ENCODE assay signal across 8 cellular contexts in the genomic region with DNA sequence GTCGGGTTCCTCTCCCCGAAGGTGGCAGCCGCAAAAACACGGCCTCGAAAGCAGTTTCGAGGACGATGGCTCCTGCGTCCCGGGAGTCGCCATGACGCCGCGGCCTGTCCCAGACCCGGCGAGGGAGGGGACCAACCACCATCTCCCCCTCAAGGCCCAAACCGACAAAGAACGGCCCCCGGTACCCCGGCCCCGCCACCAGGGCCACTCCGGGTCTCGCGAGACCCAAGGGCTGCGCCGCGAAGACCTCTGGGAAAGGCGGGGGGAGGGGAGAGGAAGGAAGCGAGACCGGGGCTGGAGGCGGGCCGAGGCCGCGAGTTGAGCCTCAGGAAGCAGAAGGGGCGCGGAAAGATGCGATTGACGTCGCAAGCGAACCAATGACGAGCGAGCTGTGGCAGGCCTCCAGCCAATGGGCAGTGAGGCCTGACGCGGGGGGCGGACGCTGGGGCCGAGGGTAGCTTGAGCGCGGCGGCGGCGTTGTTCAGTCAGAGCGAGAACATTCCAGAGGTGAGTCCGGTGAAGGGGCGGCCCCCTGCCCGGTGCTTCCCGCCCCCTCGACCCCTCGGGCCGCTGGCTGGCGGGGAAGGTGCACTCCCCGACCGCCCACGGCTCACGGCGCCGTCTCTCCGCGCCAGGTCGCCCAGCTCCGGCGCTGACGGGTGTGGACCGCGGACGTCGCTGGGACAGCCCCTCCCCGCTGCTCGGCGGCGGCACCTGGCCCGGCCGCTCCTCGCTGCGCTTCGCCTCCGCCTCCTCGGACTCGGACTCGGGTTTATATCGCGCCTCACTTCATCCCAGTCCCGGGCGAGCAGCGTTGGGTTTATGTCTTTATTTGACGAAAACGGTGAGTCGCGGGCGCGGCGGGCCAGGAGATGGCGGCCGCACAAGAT. TPM values are rescaled to one million over a fixed set of nuclear protein-coding genes. Genes with fewer than 3 reads are reported as not detected.
DNase-seq lines count a peak whose midpoint lies in the region; ATAC-seq and TF ChIP-seq lines count a peak whose summit lies in the region.

A gene (plus strand): TSS at position 484 of the 890 bp plus-strand sequence. CDS start 1,624 bp downstream, outside the sequence.

- TF ChIP-seq CTCF in GM12874 (IDR thresholded peaks at IDR 0.05; ENCODE audit: insufficient read depth, low read depth, low read length) = 0 out of 2 replicates have a peak, but pooled peaks have one; percentile 9
- peak; percentile 26 for TF ChIP-seq CTCF in parathyroid adenoma (IDR thresholded peaks at IDR 0.05)
- TF ChIP-seq CTCF in tibial nerve (IDR thresholded peaks at IDR 0.05) = peak in 3 of 5 experiments; percentile 26 to 91 (median 87)

- TF ChIP-seq EP300 in tibial nerve (IDR thresholded peaks at IDR 0.05) = peak; percentile 88 to 100

- 1% methylated on average over 55 to 68 of the region's 103 CpGs for WGBS in tibial nerve, 2 donors

- intact Hi-C loops in Right ventricle myocardium superior (cut with DNase I) = no loop called here

- H3K27ac ChIP-seq in parathyroid adenoma (peak within 1 kb of the TSS; percentile 100), tibial nerve (peak within 1 kb of the TSS; percentile 99 to 100 (median 100))

- H2AFZ ChIP-seq in parathyroid adenoma = peak within 1 kb of the TSS; percentile 99

- H3K36me3 Mint-ChIP-seq in activated naive CD8-positive, alpha-beta T cell treated with anti-CD3 and anti-CD28 coated beads, Interleukin-2, amount 50 U/mL, for 24 hours (ENCODE audit: low read depth) = peaks cover 43% of the 10 kb centered on the region

- peaks cover 27% of the 10 kb centered on the region for H3K79me2 ChIP-seq in parathyroid adenoma

- peak within 1 kb of the TSS; percentile 96 for H3K27ac Mint-ChIP-seq in activated naive CD8-positive, alpha-beta T cell treated with anti-CD3 and anti-CD28 coated beads, Interleukin-2, amount 50 U/mL, for 24 hours

- peak; percentile 94 to 99 for TF ChIP-seq POLR2A in tibial nerve (IDR thresholded peaks at IDR 0.05)

- ATAC-seq in HG02763 (IDR thresholded peaks at IDR 0.05; ENCODE audit: unreplicated experiment) = peak; percentile 88
- peak; percentile 93 for ATAC-seq in activated naive CD8-positive, alpha-beta T cell treated with anti-CD3 and anti-CD28 coated beads, Interleukin-2, amount 50 U/mL, for 24 hours
- ATAC-seq in Right ventricle myocardium superior (ENCODE audit: poor library complexity) = peak; percentile 96

- peak; percentile 92 for DNase-seq in NCI-H1417 treated with DMSO at 0.1 percent for 48 hours (lab: John Stamatoyannopoulos, UW)
- peak; percentile 99 for DNase-seq in SW480 (ENCODE audit: low spot score)
- DNase-seq in activated naive CD8-positive, alpha-beta T cell treated with anti-CD3 and anti-CD28 coated beads, Interleukin-2, amount 50 U/mL, for 24 hours = peak; percentile 98
- DNase-seq in Right ventricle myocardium superior = peak; percentile 99
- peak; percentile 99 for DNase-seq in tibial nerve (ENCODE audit: low spot score in 2 of 2)

- H3K4me1 ChIP-seq in parathyroid adenoma (peaks cover 14% of the 10 kb centered on the region), tibial nerve (peaks cover 0 to 43% (median 22%) of the 10 kb centered on the region in 4 donors)

- H3K27me3 Mint-ChIP-seq in activated naive CD8-positive, alpha-beta T cell treated with anti-CD3 and anti-CD28 coated beads, Interleukin-2, amount 50 U/mL, for 24 hours = no peaks in the 10 kb centered on the region

- no peaks in the 10 kb centered on the region for H3K9me3 Mint-ChIP-seq in activated naive CD8-positive, alpha-beta T cell treated with anti-CD3 and anti-CD28 coated beads, Interleukin-2, amount 50 U/mL, for 24 hours

- peak within 1 kb of the TSS; percentile 99 for H3K4me3 ChIP-seq in parathyroid adenoma (ENCODE audit: low read depth, low read length)
- peak within 1 kb of the TSS; percentile 83 to 100 (median 96) for H3K4me3 ChIP-seq in tibial nerve

- H3K4me1 Mint-ChIP-seq in activated naive CD8-positive, alpha-beta T cell treated with anti-CD3 and anti-CD28 coated beads, Interleukin-2, amount 50 U/mL, for 24 hours = peaks cover 57% of the 10 kb centered on the region

- no peaks in the 10 kb centered on the region for H3K36me3 ChIP-seq in parathyroid adenoma (ENCODE audit: control insufficient read depth, insufficient read depth, low read length)
- peaks cover 3 to 38% (median 30%) of the 10 kb centered on the region in 3 donors for H3K36me3 ChIP-seq in tibial nerve

- peak within 1 kb of the TSS; percentile 77 for H3K4me2 ChIP-seq in parathyroid adenoma (ENCODE audit: low read length)

- peak within 1 kb of the TSS; percentile 100 for H3K9ac ChIP-seq in parathyroid adenoma

- H3K4me3 Mint-ChIP-seq in activated naive CD8-positive, alpha-beta T cell treated with anti-CD3 and anti-CD28 coated beads, Interleukin-2, amount 50 U/mL, for 24 hours = peak within 1 kb of the TSS; percentile 86

- H3K27me3 ChIP-seq in parathyroid adenoma (ENCODE audit: control insufficient read depth, insufficient read depth, low read length) (no peaks in the 10 kb centered on the region), tibial nerve (no peaks in the 10 kb centered on the region)

- H3K9me3 ChIP-seq in parathyroid adenoma (ENCODE audit: control insufficient read depth, low read length) (no peaks in the 10 kb centered on the region), tibial nerve (no peaks in the 10 kb centered on the region)

RNA-seq across cellular contexts. Expression of the gene that starts here (rescaled TPM):
- total RNA-seq in Right ventricle myocardium superior = 234 TPM
- total RNA-seq in tibial nerve = 100 to 1,000 TPM; 128 to 226 (median 160) TPM

Comparison
In these comparisons a context has a peak if more than half of its experiments do, and no peak if none do; other contexts are left out.
1. Peak in every context shown above with its lines: DNase-seq, ATAC-seq, H3K4me3 ChIP-seq and H3K27ac ChIP-seq.
2. CTCF ChIP-seq: peak in every context shown above with its lines; median percentile 87 in tibial nerve; 26 in parathyroid adenoma; 9 in GM12874.